1 cellular context compared by ENCODE assay signal in genomic region chr19:42294471-42295137, GRCh38.
TF ChIP-seq lines count a peak whose summit lies in the region.

No MANE protein-coding gene starts in this region.

TF ChIP-seq in GM23338, 12 proteins besides CTCF, POLR2A, EP300 and RAD21:
- TF ChIP-seq, protein P1, sequence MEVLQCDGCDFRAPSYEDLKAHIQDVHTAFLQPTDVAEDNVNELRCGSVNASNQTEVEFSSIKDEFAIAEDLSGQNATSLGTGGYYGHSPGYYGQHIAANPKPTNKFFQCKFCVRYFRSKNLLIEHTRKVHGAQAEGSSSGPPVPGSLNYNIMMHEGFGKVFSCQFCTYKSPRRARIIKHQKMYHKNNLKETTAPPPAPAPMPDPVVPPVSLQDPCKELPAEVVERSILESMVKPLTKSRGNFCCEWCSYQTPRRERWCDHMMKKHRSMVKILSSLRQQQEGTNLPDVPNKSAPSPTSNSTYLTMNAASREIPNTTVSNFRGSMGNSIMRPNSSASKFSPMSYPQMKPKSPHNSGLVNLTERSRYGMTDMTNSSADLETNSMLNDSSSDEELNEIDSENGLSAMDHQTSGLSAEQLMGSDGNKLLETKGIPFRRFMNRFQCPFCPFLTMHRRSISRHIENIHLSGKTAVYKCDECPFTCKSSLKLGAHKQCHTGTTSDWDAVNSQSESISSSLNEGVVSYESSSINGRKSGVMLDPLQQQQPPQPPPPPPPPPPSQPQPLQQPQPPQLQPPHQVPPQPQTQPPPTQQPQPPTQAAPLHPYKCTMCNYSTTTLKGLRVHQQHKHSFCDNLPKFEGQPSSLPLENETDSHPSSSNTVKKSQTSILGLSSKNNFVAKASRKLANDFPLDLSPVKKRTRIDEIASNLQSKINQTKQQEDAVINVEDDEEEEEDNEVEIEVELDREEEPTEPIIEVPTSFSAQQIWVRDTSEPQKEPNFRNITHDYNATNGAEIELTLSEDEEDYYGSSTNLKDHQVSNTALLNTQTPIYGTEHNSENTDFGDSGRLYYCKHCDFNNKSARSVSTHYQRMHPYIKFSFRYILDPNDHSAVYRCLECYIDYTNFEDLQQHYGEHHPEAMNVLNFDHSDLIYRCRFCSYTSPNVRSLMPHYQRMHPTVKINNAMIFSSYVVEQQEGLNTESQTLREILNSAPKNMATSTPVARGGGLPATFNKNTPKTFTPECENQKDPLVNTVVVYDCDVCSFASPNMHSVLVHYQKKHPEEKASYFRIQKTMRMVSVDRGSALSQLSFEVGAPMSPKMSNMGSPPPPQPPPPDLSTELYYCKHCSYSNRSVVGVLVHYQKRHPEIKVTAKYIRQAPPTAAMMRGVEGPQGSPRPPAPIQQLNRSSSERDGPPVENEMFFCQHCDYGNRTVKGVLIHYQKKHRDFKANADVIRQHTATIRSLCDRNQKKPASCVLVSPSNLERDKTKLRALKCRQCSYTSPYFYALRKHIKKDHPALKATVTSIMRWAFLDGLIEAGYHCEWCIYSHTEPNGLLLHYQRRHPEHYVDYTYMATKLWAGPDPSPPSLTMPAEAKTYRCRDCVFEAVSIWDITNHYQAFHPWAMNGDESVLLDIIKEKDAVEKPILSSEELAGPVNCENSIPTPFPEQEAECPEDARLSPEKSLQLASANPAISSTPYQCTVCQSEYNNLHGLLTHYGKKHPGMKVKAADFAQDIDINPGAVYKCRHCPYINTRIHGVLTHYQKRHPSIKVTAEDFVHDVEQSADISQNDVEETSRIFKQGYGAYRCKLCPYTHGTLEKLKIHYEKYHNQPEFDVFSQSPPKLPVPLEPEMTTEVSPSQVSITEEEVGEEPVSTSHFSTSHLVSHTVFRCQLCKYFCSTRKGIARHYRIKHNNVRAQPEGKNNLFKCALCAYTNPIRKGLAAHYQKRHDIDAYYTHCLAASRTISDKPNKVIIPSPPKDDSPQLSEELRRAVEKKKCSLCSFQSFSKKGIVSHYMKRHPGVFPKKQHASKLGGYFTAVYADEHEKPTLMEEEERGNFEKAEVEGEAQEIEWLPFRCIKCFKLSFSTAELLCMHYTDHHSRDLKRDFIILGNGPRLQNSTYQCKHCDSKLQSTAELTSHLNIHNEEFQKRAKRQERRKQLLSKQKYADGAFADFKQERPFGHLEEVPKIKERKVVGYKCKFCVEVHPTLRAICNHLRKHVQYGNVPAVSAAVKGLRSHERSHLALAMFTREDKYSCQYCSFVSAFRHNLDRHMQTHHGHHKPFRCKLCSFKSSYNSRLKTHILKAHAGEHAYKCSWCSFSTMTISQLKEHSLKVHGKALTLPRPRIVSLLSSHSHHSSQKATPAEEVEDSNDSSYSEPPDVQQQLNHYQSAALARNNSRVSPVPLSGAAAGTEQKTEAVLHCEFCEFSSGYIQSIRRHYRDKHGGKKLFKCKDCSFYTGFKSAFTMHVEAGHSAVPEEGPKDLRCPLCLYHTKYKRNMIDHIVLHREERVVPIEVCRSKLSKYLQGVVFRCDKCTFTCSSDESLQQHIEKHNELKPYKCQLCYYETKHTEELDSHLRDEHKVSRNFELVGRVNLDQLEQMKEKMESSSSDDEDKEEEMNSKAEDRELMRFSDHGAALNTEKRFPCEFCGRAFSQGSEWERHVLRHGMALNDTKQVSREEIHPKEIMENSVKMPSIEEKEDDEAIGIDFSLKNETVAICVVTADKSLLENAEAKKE (CRISPR knock-in tag; IDR thresholded peaks at IDR 0.05) = no peak
- TF ChIP-seq EZH2phosphoT487 (IDR thresholded peaks at IDR 0.05; ENCODE audit: unreplicated experiment) = no peak
- TF ChIP-seq STAT1 (IDR thresholded peaks at IDR 0.05; ENCODE audit: unreplicated experiment) = no peak
- TF ChIP-seq, protein P2, sequence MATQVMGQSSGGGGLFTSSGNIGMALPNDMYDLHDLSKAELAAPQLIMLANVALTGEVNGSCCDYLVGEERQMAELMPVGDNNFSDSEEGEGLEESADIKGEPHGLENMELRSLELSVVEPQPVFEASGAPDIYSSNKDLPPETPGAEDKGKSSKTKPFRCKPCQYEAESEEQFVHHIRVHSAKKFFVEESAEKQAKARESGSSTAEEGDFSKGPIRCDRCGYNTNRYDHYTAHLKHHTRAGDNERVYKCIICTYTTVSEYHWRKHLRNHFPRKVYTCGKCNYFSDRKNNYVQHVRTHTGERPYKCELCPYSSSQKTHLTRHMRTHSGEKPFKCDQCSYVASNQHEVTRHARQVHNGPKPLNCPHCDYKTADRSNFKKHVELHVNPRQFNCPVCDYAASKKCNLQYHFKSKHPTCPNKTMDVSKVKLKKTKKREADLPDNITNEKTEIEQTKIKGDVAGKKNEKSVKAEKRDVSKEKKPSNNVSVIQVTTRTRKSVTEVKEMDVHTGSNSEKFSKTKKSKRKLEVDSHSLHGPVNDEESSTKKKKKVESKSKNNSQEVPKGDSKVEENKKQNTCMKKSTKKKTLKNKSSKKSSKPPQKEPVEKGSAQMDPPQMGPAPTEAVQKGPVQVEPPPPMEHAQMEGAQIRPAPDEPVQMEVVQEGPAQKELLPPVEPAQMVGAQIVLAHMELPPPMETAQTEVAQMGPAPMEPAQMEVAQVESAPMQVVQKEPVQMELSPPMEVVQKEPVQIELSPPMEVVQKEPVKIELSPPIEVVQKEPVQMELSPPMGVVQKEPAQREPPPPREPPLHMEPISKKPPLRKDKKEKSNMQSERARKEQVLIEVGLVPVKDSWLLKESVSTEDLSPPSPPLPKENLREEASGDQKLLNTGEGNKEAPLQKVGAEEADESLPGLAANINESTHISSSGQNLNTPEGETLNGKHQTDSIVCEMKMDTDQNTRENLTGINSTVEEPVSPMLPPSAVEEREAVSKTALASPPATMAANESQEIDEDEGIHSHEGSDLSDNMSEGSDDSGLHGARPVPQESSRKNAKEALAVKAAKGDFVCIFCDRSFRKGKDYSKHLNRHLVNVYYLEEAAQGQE (IDR thresholded peaks at IDR 0.05; ENCODE audit: unreplicated experiment) = no peak
- no peak for TF ChIP-seq ZNF331 (CRISPR knock-in tag; IDR thresholded peaks at IDR 0.05; ENCODE audit: low read depth)
- TF ChIP-seq POLR2AphosphoS5 (IDR thresholded peaks at IDR 0.05; ENCODE audit: low read depth) = no peak
- no peak for TF ChIP-seq JUNB (IDR thresholded peaks at IDR 0.05; ENCODE audit: unreplicated experiment)
- TF ChIP-seq NANOG (IDR thresholded peaks at IDR 0.05; ENCODE audit: borderline replicate concordance) = no peak
- TF ChIP-seq ZNF114 (CRISPR knock-in tag; IDR thresholded peaks at IDR 0.05) = no peak
- TF ChIP-seq EZH2 (IDR thresholded peaks at IDR 0.05; ENCODE audit: low read depth, unreplicated experiment) = no peak
- no peak for TF ChIP-seq ETS1 (IDR thresholded peaks at IDR 0.05)
- no peak for TF ChIP-seq CREB1 (CRISPR knock-in tag; IDR thresholded peaks at IDR 0.05; ENCODE audit: low read depth)
TF ChIP-seq in GM23338: peak in this region for 0.
